ENCODE assay signal across 21 cellular contexts in genomic region chr6:43796910-43797890, GRCh38. TPM values are rescaled to one million over a fixed set of nuclear protein-coding genes. Genes with fewer than 3 reads are reported as not detected.
DNase-seq lines count a peak whose midpoint lies in the region; ATAC-seq and TF ChIP-seq lines count a peak whose summit lies in the region.
"Had no signal": no experiment of that assay in that cellular context is flagged by ENCODE, and none has a peak within 500 bp of the region (broad histone marks: within the 10 kb centered on the region; RNA-seq: fewer than 3 reads in every experiment).

No MANE protein-coding gene starts in this region.

- no peak for TF ChIP-seq POLR2A in upper lobe of left lung (IDR thresholded peaks at IDR 0.05)

- no peak overlapping the region for H3K4me3 Mint-ChIP-seq in activated naive CD4-positive, alpha-beta T cell treated with anti-CD3 and anti-CD28 coated beads, Interleukin-2, amount 10 ng/mL, durations not matched to agents 7 days and 5 days
- H3K4me3 Mint-ChIP-seq in activated T-helper 17 cell treated with anti-CD3 and anti-CD28 coated beads, Interleukin-2, amount 50 U/mL, for 72 hours: no peak overlapping the region
- H3K4me3 Mint-ChIP-seq in progenitor cell of endocrine pancreas (ENCODE audit: low read depth): no peak overlapping the region
- H3K4me3 Mint-ChIP-seq: CD8-positive, alpha-beta memory T cell; HFFc6; IgD-negative memory B cell had no signal

- peak overlapping the region; percentile 15 for H3K27ac Mint-ChIP-seq in activated naive CD4-positive, alpha-beta T cell treated with anti-CD3 and anti-CD28 coated beads, Interleukin-2, amount 10 ng/mL, durations not matched to agents 7 days and 5 days
- peak overlapping the region; percentile 17 for H3K27ac Mint-ChIP-seq in activated T-helper 17 cell treated with anti-CD3 and anti-CD28 coated beads, Interleukin-2, amount 50 U/mL, for 72 hours
- no peak overlapping the region for H3K27ac Mint-ChIP-seq in progenitor cell of endocrine pancreas
- H3K27ac Mint-ChIP-seq: HFFc6 had no signal

- no peak overlapping the region for H3K4me2 ChIP-seq in parathyroid adenoma (ENCODE audit: low read length)

- 78 to 81% methylated on average over 10 to 11 of the region's 11 CpGs for WGBS in upper lobe of left lung, 2 donors

- H3K9me3 Mint-ChIP-seq in activated naive CD4-positive, alpha-beta T cell treated with anti-CD3 and anti-CD28 coated beads, Interleukin-2, amount 10 ng/mL, durations not matched to agents 7 days and 5 days: no peaks in the 10 kb centered on the region
- no peaks in the 10 kb centered on the region for H3K9me3 Mint-ChIP-seq in activated T-helper 17 cell treated with anti-CD3 and anti-CD28 coated beads, Interleukin-2, amount 50 U/mL, for 72 hours
- no peaks in the 10 kb centered on the region for H3K9me3 Mint-ChIP-seq in progenitor cell of endocrine pancreas (ENCODE audit: low read depth)
- H3K9me3 Mint-ChIP-seq: CD8-positive, alpha-beta memory T cell; HFFc6; IgD-negative memory B cell had no signal

- DNase-seq in activated naive CD4-positive, alpha-beta T cell treated with anti-CD3 and anti-CD28 coated beads, Interleukin-2, amount 10 ng/mL, durations not matched to agents 7 days and 5 days: no peak
- no peak for DNase-seq in activated naive CD4-positive, alpha-beta T cell treated with anti-CD3 and anti-CD28 coated beads, Interleukin-2, amount 50 U/mL, for 16 hours
- peak in 1 of 2 experiments; percentile 61 for DNase-seq in HL-60 (ENCODE audit: low read depth in 1 of 2, low spot score in 1 of 2)
- DNase-seq in progenitor cell of endocrine pancreas (ENCODE audit: low spot score, unreplicated experiment): no peak
- DNase-seq in upper lobe of left lung: no peak
- DNase-seq: ACHN; activated effector memory CD4-positive, alpha-beta T cell treated with anti-CD3 and anti-CD28 coated beads, Interleukin-2, amount 50 U/mL, for 16 hours; CD8-positive, alpha-beta memory T cell; HFFc6; midbrain; NCI-H1417; NCI-H2171; NCI-H774; stomach; SW 1271; uterus had no signal

- no peak overlapping the region for H3K4me3 ChIP-seq in HL-60 (replicated peaks; ENCODE audit: insufficient read depth, low read length)
- H3K4me3 ChIP-seq in parathyroid adenoma (ENCODE audit: low read depth, low read length): no peak overlapping the region
- H3K4me3 ChIP-seq in upper lobe of left lung: no peak overlapping the region
- H3K4me3 ChIP-seq: right atrium auricular region, stomach, uterus had no signal

- H3K27me3 ChIP-seq in HL-60 (ENCODE audit: insufficient read depth, poor library complexity, severe bottlenecking) (no peaks in the 10 kb centered on the region), parathyroid adenoma (ENCODE audit: control insufficient read depth, insufficient read depth, low read length) (no peaks in the 10 kb centered on the region), upper lobe of left lung (no peaks in the 10 kb centered on the region)
- H3K27me3 ChIP-seq: right atrium auricular region, stomach, uterus had no signal

- no peaks in the 10 kb centered on the region for H3K36me3 ChIP-seq in parathyroid adenoma (ENCODE audit: control insufficient read depth, insufficient read depth, low read length)
- no peaks in the 10 kb centered on the region for H3K36me3 ChIP-seq in upper lobe of left lung
- H3K36me3 ChIP-seq: right atrium auricular region, stomach, uterus had no signal

- peaks cover 22% of the 10 kb centered on the region for H3K27me3 Mint-ChIP-seq in activated naive CD4-positive, alpha-beta T cell treated with anti-CD3 and anti-CD28 coated beads, Interleukin-2, amount 10 ng/mL, durations not matched to agents 7 days and 5 days
- H3K27me3 Mint-ChIP-seq in activated T-helper 17 cell treated with anti-CD3 and anti-CD28 coated beads, Interleukin-2, amount 50 U/mL, for 72 hours: no peaks in the 10 kb centered on the region
- H3K27me3 Mint-ChIP-seq in progenitor cell of endocrine pancreas: no peaks in the 10 kb centered on the region

- H3K36me3 Mint-ChIP-seq in activated naive CD4-positive, alpha-beta T cell treated with anti-CD3 and anti-CD28 coated beads, Interleukin-2, amount 10 ng/mL, durations not matched to agents 7 days and 5 days: no peaks in the 10 kb centered on the region
- H3K36me3 Mint-ChIP-seq in activated T-helper 17 cell treated with anti-CD3 and anti-CD28 coated beads, Interleukin-2, amount 50 U/mL, for 72 hours (ENCODE audit: low read depth): no peaks in the 10 kb centered on the region
- no peaks in the 10 kb centered on the region for H3K36me3 Mint-ChIP-seq in progenitor cell of endocrine pancreas (ENCODE audit: insufficient read depth)
- H3K36me3 Mint-ChIP-seq: CD8-positive, alpha-beta memory T cell; IgD-negative memory B cell had no signal

- ATAC-seq in activated T-helper 17 cell treated with anti-CD3 and anti-CD28 coated beads, Interleukin-2, amount 50 U/mL, for 72 hours (replicated peaks): no peak
- ATAC-seq in HG03354 (IDR thresholded peaks at IDR 0.05; ENCODE audit: poor library complexity, severe bottlenecking, unreplicated experiment) (no peak), upper lobe of left lung (ENCODE audit: low FRiP score in 2 of 2) (no peak)

- no peaks in the 10 kb centered on the region for H3K79me2 ChIP-seq in parathyroid adenoma

- H3K27ac ChIP-seq in HL-60 (replicated peaks): peak overlapping the region; percentile 45
- no peak overlapping the region for H3K27ac ChIP-seq in parathyroid adenoma
- no peak overlapping the region for H3K27ac ChIP-seq in upper lobe of left lung
- H3K27ac ChIP-seq: uterus had no signal

- TF ChIP-seq CTCF in HL-60 (IDR thresholded peaks at IDR 0.05; ENCODE audit: insufficient read depth, low read length): no peak
- TF ChIP-seq CTCF in parathyroid adenoma (IDR thresholded peaks at IDR 0.05): peak; percentile 38
- no peak for TF ChIP-seq CTCF in progenitor cell of endocrine pancreas (IDR thresholded peaks at IDR 0.05; ENCODE audit: unreplicated experiment)
- no peak for TF ChIP-seq CTCF in upper lobe of left lung (IDR thresholded peaks at IDR 0.05)

- H2AFZ ChIP-seq in parathyroid adenoma: no peak overlapping the region

- CTCF ChIA-PET in activated naive CD4-positive, alpha-beta T cell treated with anti-CD3 and anti-CD28 coated beads, Interleukin-2, amount 10 ng/mL, durations not matched to agents 7 days and 5 days (lab: Charles Lee): interaction anchor here (1.0 to 2.5 kb wide), 4 partner anchors 20 to 58 kb away, joined by 3 to 12 read pairs (median 4); no protein-coding TSS in a partner anchor

- H3K4me1 Mint-ChIP-seq in activated naive CD4-positive, alpha-beta T cell treated with anti-CD3 and anti-CD28 coated beads, Interleukin-2, amount 10 ng/mL, durations not matched to agents 7 days and 5 days: peaks cover 23% of the 10 kb centered on the region
- peaks cover 4% of the 10 kb centered on the region for H3K4me1 Mint-ChIP-seq in activated T-helper 17 cell treated with anti-CD3 and anti-CD28 coated beads, Interleukin-2, amount 50 U/mL, for 72 hours
- peaks cover 21% of the 10 kb centered on the region for H3K4me1 Mint-ChIP-seq in progenitor cell of endocrine pancreas (ENCODE audit: low read depth)

- no peak overlapping the region for H3K9ac ChIP-seq in parathyroid adenoma

- H3K9me3 ChIP-seq in parathyroid adenoma (ENCODE audit: control insufficient read depth, low read length) (no peaks in the 10 kb centered on the region), upper lobe of left lung (no peaks in the 10 kb centered on the region)
- H3K9me3 ChIP-seq: right atrium auricular region, stomach, uterus had no signal

- H3K4me1 ChIP-seq in parathyroid adenoma (peaks cover 41% of the 10 kb centered on the region), upper lobe of left lung (peaks cover 10 to 32% (median 16%) of the 10 kb centered on the region in 4 donors)
- H3K4me1 ChIP-seq: uterus had no signal

- no peak for TF ChIP-seq EP300 in upper lobe of left lung (IDR thresholded peaks at IDR 0.05)

RNA-seq across cellular contexts. Expression of gene VEGFA, which starts 27.2 kb away (rescaled TPM):
- total RNA-seq in activated T-helper 17 cell treated with anti-CD3 and anti-CD28 coated beads, Interleukin-2, amount 50 U/mL, for 72 hours: 100 to 1,000 TPM in 1 of 2 donors, 10 to 100 TPM in 1; 48.7 to 142 TPM
- 243 and 267 TPM in 2 replicates for total RNA-seq in progenitor cell of endocrine pancreas
- 100 to 1,000 TPM; 129 to 564 (median 261) TPM for total RNA-seq in upper lobe of left lung
